ENCODE assay signal across 23 cellular contexts in genomic region chr17:80803451-80804428, GRCh38.
DNase-seq lines count a peak whose midpoint lies in the region; ATAC-seq and TF ChIP-seq lines count a peak whose summit lies in the region.
"Had no signal": no experiment of that assay in that cellular context is flagged by ENCODE, and none has a peak within 500 bp of the region (broad histone marks: within the 10 kb centered on the region; RNA-seq: fewer than 3 reads in every experiment).

No MANE protein-coding gene starts in this region.

- H3K27ac ChIP-seq in GM23338 (ENCODE audit: low read depth): no peak overlapping the region
- H3K27ac ChIP-seq: cardiac muscle cell, SK-N-MC, VCaP had no signal

- H3K27me3 Mint-ChIP-seq in activated CD8-positive, alpha-beta T cell treated with anti-CD3 and anti-CD28 coated beads, Interleukin-2, amount 10 ng/mL, durations not matched to agents 7 days and 5 days (ENCODE audit: low read depth): no peaks in the 10 kb centered on the region
- H3K27me3 Mint-ChIP-seq in activated CD8-positive, alpha-beta T cell treated with anti-CD3 and anti-CD28 coated beads for 36 hours: no peaks in the 10 kb centered on the region
- H3K27me3 Mint-ChIP-seq in GM23338 (ENCODE audit: insufficient read depth, low read depth, poor library complexity) (peaks cover 10% of the 10 kb centered on the region), brain (no peaks in the 10 kb centered on the region), nephron progenitor cell (ENCODE audit: low read depth, poor library complexity) (no peaks in the 10 kb centered on the region)
- H3K27me3 Mint-ChIP-seq: CD4-positive, alpha-beta memory T cell; dendritic cell treated with granulocyte-macrophage colony-stimulating factor and Interleukin-4, amounts not matched to agents 40 ng/mL and 50 ng/mL, for 4 days; IgD-negative memory B cell; type B pancreatic cell had no signal

- peaks cover 37% of the 10 kb centered on the region for H3K36me3 Mint-ChIP-seq in activated CD8-positive, alpha-beta T cell treated with anti-CD3 and anti-CD28 coated beads, Interleukin-2, amount 10 ng/mL, durations not matched to agents 7 days and 5 days (ENCODE audit: low read depth)
- H3K36me3 Mint-ChIP-seq in activated CD8-positive, alpha-beta T cell treated with anti-CD3 and anti-CD28 coated beads for 36 hours (ENCODE audit: low read depth): peaks cover 28% of the 10 kb centered on the region
- peaks cover 22% of the 10 kb centered on the region for H3K36me3 Mint-ChIP-seq in GM23338 (ENCODE audit: low read depth)
- H3K36me3 Mint-ChIP-seq in brain: peaks cover 38% of the 10 kb centered on the region
- H3K36me3 Mint-ChIP-seq in nephron progenitor cell (ENCODE audit: low read depth): peaks cover 43% of the 10 kb centered on the region

- intact Hi-C loops in activated CD8-positive, alpha-beta T cell treated with anti-CD3 and anti-CD28 coated beads for 36 hours (cut with micrococcal nuclease): no loop called here

- no peaks in the 10 kb centered on the region for H3K27me3 ChIP-seq in GM23338 (ENCODE audit: insufficient read depth)
- H3K27me3 ChIP-seq: cardiac muscle cell had no signal

- ATAC-seq in activated CD8-positive, alpha-beta T cell treated with anti-CD3 and anti-CD28 coated beads, Interleukin-2, amount 10 ng/mL, durations not matched to agents 7 days and 5 days: no peak
- ATAC-seq in activated CD8-positive, alpha-beta T cell treated with anti-CD3 and anti-CD28 coated beads for 36 hours: no peak
- ATAC-seq in GM23338: no peak

- TF ChIP-seq CTCF in activated CD8-positive, alpha-beta T cell treated with anti-CD3 and anti-CD28 coated beads for 36 hours (IDR thresholded peaks at IDR 0.05): no peak
- TF ChIP-seq CTCF in GM23338 (conservative IDR thresholded peaks at IDR 0.05; ENCODE audit: low read depth in 2 of 2) (no peak), brain (conservative IDR thresholded peaks at IDR 0.05) (no peak), nephron progenitor cell (IDR thresholded peaks at IDR 0.05) (no peak)

- DNase-seq in activated CD8-positive, alpha-beta T cell treated with anti-CD3 and anti-CD28 coated beads, Interleukin-2, amount 10 ng/mL, durations not matched to agents 7 days and 5 days: no peak
- no peak for DNase-seq in activated CD8-positive, alpha-beta T cell treated with anti-CD3 and anti-CD28 coated beads for 36 hours
- no peak for DNase-seq in GM23338 (ENCODE audit: low spot score)
- no peak for DNase-seq in nephron progenitor cell
- DNase-seq in NCI-H2196 (lab: John Stamatoyannopoulos, UW; ENCODE audit: unreplicated experiment): no peak
- DNase-seq in NCI-H774 (lab: John Stamatoyannopoulos, UW): no peak
- DNase-seq in T-helper 1 cell: no peak
- DNase-seq: AML-193; amniotic stem cell; CD4-positive, alpha-beta memory T cell; DMS 273 treated with DMSO at 0.1 percent for 48 hours; NCI-H1092; NCI-H187; T-helper 2 cell had no signal

- H3K4me3 ChIP-seq in GM23338: no peak overlapping the region
- H3K4me3 ChIP-seq: cardiac muscle cell, lung, SK-N-MC had no signal

- POLR2A ChIA-PET in activated CD8-positive, alpha-beta T cell treated with anti-CD3 and anti-CD28 coated beads, Interleukin-2, amount 10 ng/mL, durations not matched to agents 7 days and 5 days (lab: Charles Lee): no interaction called here
- POLR2A ChIA-PET in activated CD8-positive, alpha-beta T cell treated with anti-CD3 and anti-CD28 coated beads for 36 hours (lab: Charles Lee): interaction anchor here (1.0 kb wide), 1 partner anchor 12 kb away, joined by 3 read pairs; no protein-coding TSS in a partner anchor

- H3K27ac Mint-ChIP-seq in activated CD8-positive, alpha-beta T cell treated with anti-CD3 and anti-CD28 coated beads, Interleukin-2, amount 10 ng/mL, durations not matched to agents 7 days and 5 days: peak overlapping the region; percentile 61
- H3K27ac Mint-ChIP-seq in activated CD8-positive, alpha-beta T cell treated with anti-CD3 and anti-CD28 coated beads for 36 hours: no peak overlapping the region
- H3K27ac Mint-ChIP-seq in GM23338 (peak overlapping the region; percentile 84), brain (peak overlapping the region in 3 of 5 experiments; percentile 34 to 95 (median 65)), nephron progenitor cell (peak overlapping the region; percentile 57)
- H3K27ac Mint-ChIP-seq: activated T-helper 2 cell treated with anti-CD3 and anti-CD28 coated beads, Interferon-gamma antibody, Interleukin-2, Interleukin-4, amounts not matched to agents 10 μg/mL and 5 μg/mL and 100 μg/mL, durations not matched to agents 14 hours and 24 hours and 36 hours; dendritic cell treated with granulocyte-macrophage colony-stimulating factor and Interleukin-4, amounts not matched to agents 40 ng/mL and 50 ng/mL, for 4 days; type B pancreatic cell had no signal

- no peak overlapping the region for H3K4me3 Mint-ChIP-seq in activated CD8-positive, alpha-beta T cell treated with anti-CD3 and anti-CD28 coated beads, Interleukin-2, amount 10 ng/mL, durations not matched to agents 7 days and 5 days
- no peak overlapping the region for H3K4me3 Mint-ChIP-seq in activated CD8-positive, alpha-beta T cell treated with anti-CD3 and anti-CD28 coated beads for 36 hours
- H3K4me3 Mint-ChIP-seq in GM23338 (no peak overlapping the region), brain (no peak overlapping the region), nephron progenitor cell (no peak overlapping the region)
- H3K4me3 Mint-ChIP-seq: dendritic cell treated with granulocyte-macrophage colony-stimulating factor and Interleukin-4, amounts not matched to agents 40 ng/mL and 50 ng/mL, for 4 days; IgD-negative memory B cell; type B pancreatic cell had no signal

- peaks cover 16% of the 10 kb centered on the region for H3K4me1 Mint-ChIP-seq in activated CD8-positive, alpha-beta T cell treated with anti-CD3 and anti-CD28 coated beads, Interleukin-2, amount 10 ng/mL, durations not matched to agents 7 days and 5 days (ENCODE audit: low read depth)
- H3K4me1 Mint-ChIP-seq in activated CD8-positive, alpha-beta T cell treated with anti-CD3 and anti-CD28 coated beads for 36 hours (ENCODE audit: low read depth): peaks cover 9% of the 10 kb centered on the region
- H3K4me1 Mint-ChIP-seq in GM23338: peaks cover 17% of the 10 kb centered on the region
- peaks cover 52% of the 10 kb centered on the region for H3K4me1 Mint-ChIP-seq in brain
- H3K4me1 Mint-ChIP-seq in nephron progenitor cell: peaks cover 29% of the 10 kb centered on the region

- H3K36me3 ChIP-seq in GM23338 (ENCODE audit: insufficient read depth): no peaks in the 10 kb centered on the region
- H3K36me3 ChIP-seq: cardiac muscle cell had no signal

- no peaks in the 10 kb centered on the region; the same call in 1 of the 2 replicates for H4K20me1 ChIP-seq in GM23338 (replicated peaks; ENCODE audit: insufficient read depth)

- H3K79me2 ChIP-seq in GM23338 (replicated peaks; ENCODE audit: insufficient read depth): peaks cover 3% of the 10 kb centered on the region

- no peaks in the 10 kb centered on the region for H3K4me1 ChIP-seq in GM23338 (ENCODE audit: insufficient read depth)

- peaks cover 17% of the 10 kb centered on the region for H3K9me3 Mint-ChIP-seq in activated CD8-positive, alpha-beta T cell treated with anti-CD3 and anti-CD28 coated beads, Interleukin-2, amount 10 ng/mL, durations not matched to agents 7 days and 5 days (ENCODE audit: insufficient read depth)
- H3K9me3 Mint-ChIP-seq in activated CD8-positive, alpha-beta T cell treated with anti-CD3 and anti-CD28 coated beads for 36 hours: peaks cover 14% of the 10 kb centered on the region
- H3K9me3 Mint-ChIP-seq in GM23338 (peaks cover 22% of the 10 kb centered on the region), brain (peaks cover 11 to 28% (median 25%) of the 10 kb centered on the region in 5 experiments), nephron progenitor cell (peaks cover 33% of the 10 kb centered on the region)

- H2AFZ ChIP-seq in GM23338: no peak overlapping the region

- H3K9me2 ChIP-seq in GM23338 (ENCODE audit: insufficient read depth): no peaks in the 10 kb centered on the region

- H3K4me2 ChIP-seq in GM23338: no peak overlapping the region

- CTCF ChIA-PET in activated CD8-positive, alpha-beta T cell treated with anti-CD3 and anti-CD28 coated beads, Interleukin-2, amount 10 ng/mL, durations not matched to agents 7 days and 5 days (lab: Charles Lee): interaction anchor here (1.1 to 1.5 kb wide), 2 partner anchors 12 to 185 kb away, joined by 3 to 5 read pairs; no protein-coding TSS in a partner anchor
- CTCF ChIA-PET in activated CD8-positive, alpha-beta T cell treated with anti-CD3 and anti-CD28 coated beads for 36 hours (lab: Charles Lee): interaction anchor here (1.7 kb wide), 1 partner anchor 95 kb away, joined by 4 read pairs; no protein-coding TSS in a partner anchor

- H3F3A ChIP-seq in GM23338 (replicated peaks; ENCODE audit: low read depth): no peaks in the 10 kb centered on the region

TF ChIP-seq in GM23338, 12 proteins besides CTCF, POLR2A, EP300 and RAD21:
- no peak for TF ChIP-seq ZNF114 (CRISPR knock-in tag; IDR thresholded peaks at IDR 0.05)
- no peak for TF ChIP-seq ETS1 (IDR thresholded peaks at IDR 0.05)
- TF ChIP-seq CREB1 (CRISPR knock-in tag; IDR thresholded peaks at IDR 0.05; ENCODE audit: low read depth): no peak
